Comparison of ENCODE assay signal across 8 cellular contexts in genomic region chrX:148361641-148362040, GRCh38.
"Had no signal": no experiment of that assay in that cellular context is flagged by ENCODE, and none has a peak within 500 bp of the region (broad histone marks: within the 10 kb centered on the region; RNA-seq: fewer than 3 reads in every experiment).

No MANE protein-coding gene starts in this region.

- H3K9me3 Mint-ChIP-seq: IgD-negative memory B cell had no signal

- H3K4me3 Mint-ChIP-seq: IgD-negative memory B cell had no signal

- H3K4me2 ChIP-seq: KMS-11 had no signal

- ATAC-seq: K562 had no signal

- H3K4me3 ChIP-seq: K562 had no signal

- H3K27ac Mint-ChIP-seq: IgD-negative memory B cell had no signal

- H3K27ac ChIP-seq: HL-60, KMS-11 had no signal

- H3K9ac ChIP-seq: KMS-11 had no signal

- FAIRE-seq: HTR-8/SVneo, K562 had no signal

- H3K4me1 Mint-ChIP-seq: IgD-negative memory B cell had no signal

- DNase-seq: IMR-90, KBM-7, KG1 had no signal
